ENCODE assay signal across 16 cellular contexts in genomic region chr11:112178428-112178827, GRCh38. TPM values are rescaled to one million over a fixed set of nuclear protein-coding genes. Genes with fewer than 3 reads are reported as not detected.
DNase-seq lines count a peak whose midpoint lies in the region; ATAC-seq and TF ChIP-seq lines count a peak whose summit lies in the region.
"Had no signal": no experiment of that assay in that cellular context is flagged by ENCODE, and none has a peak within 500 bp of the region (broad histone marks: within the 10 kb centered on the region; RNA-seq: fewer than 3 reads in every experiment).

No MANE protein-coding gene starts in this region.

- H3K4me1 Mint-ChIP-seq in Calu3 (ENCODE audit: low read depth, unreplicated experiment) = peaks cover 23% of the 10 kb centered on the region
- peaks cover 32% of the 10 kb centered on the region for H3K4me1 Mint-ChIP-seq in dendritic cell treated with granulocyte-macrophage colony-stimulating factor and Interleukin-4, amounts not matched to agents 40 ng/mL and 50 ng/mL, for 4 days (ENCODE audit: low read depth)

- H3K36me3 Mint-ChIP-seq in Calu3 (ENCODE audit: insufficient read depth, unreplicated experiment) = peaks cover 8% of the 10 kb centered on the region
- H3K36me3 Mint-ChIP-seq in dendritic cell treated with granulocyte-macrophage colony-stimulating factor and Interleukin-4, amounts not matched to agents 40 ng/mL and 50 ng/mL, for 4 days (ENCODE audit: low read depth) = no peaks in the 10 kb centered on the region

- no peaks in the 10 kb centered on the region for H3K36me3 ChIP-seq in heart right ventricle
- no peaks in the 10 kb centered on the region for H3K36me3 ChIP-seq in smooth muscle cell (ENCODE audit: low read depth)

- BruUV-seq in Calu3 (replicated peaks; lab: Mats Ljungman, UMichigan) = no TSS peak

- no peaks in the 10 kb centered on the region for H3K9me3 Mint-ChIP-seq in Calu3 (ENCODE audit: low read depth, unreplicated experiment)
- no peaks in the 10 kb centered on the region for H3K9me3 Mint-ChIP-seq in dendritic cell treated with granulocyte-macrophage colony-stimulating factor and Interleukin-4, amounts not matched to agents 40 ng/mL and 50 ng/mL, for 4 days

- H3K4me2 ChIP-seq in smooth muscle cell = no peak overlapping the region
- H3K4me2 ChIP-seq: A549 had no signal

- no peaks in the 10 kb centered on the region for H3K27me3 Mint-ChIP-seq in Calu3 (ENCODE audit: unreplicated experiment)
- no peaks in the 10 kb centered on the region for H3K27me3 Mint-ChIP-seq in dendritic cell treated with granulocyte-macrophage colony-stimulating factor and Interleukin-4, amounts not matched to agents 40 ng/mL and 50 ng/mL, for 4 days

- ATAC-seq in heart right ventricle (no peak), Right ventricle myocardium superior (ENCODE audit: poor library complexity) (no peak), GM18907 (IDR thresholded peaks at IDR 0.05; ENCODE audit: unreplicated experiment) (no peak), HG03139 (IDR thresholded peaks at IDR 0.05; ENCODE audit: unreplicated experiment) (no peak)
- ATAC-seq: A549 had no signal

- no peaks in the 10 kb centered on the region for H3F3A ChIP-seq in smooth muscle cell (ENCODE audit: low read depth)

- WGBS in heart right ventricle, 2 donors = 93% methylated on average over 1 of the region's 1 CpG
- WGBS in smooth muscle cell (ENCODE audit: low lambda C conversion rate) = 94% methylated on average over 1 of the region's 1 CpG

- H3K4me1 ChIP-seq in heart right ventricle (peaks cover 0 to 26% (median 8%) of the 10 kb centered on the region in 9 donors), smooth muscle cell (ENCODE audit: low read depth) (no peaks in the 10 kb centered on the region)

- H3K9me3 ChIP-seq in heart right ventricle = no peaks in the 10 kb centered on the region
- no peaks in the 10 kb centered on the region for H3K9me3 ChIP-seq in smooth muscle cell (replicated peaks; ENCODE audit: low read depth)
- H3K9me3 ChIP-seq: A549 had no signal

- H2AFZ ChIP-seq in smooth muscle cell (ENCODE audit: low read depth) = no peak overlapping the region

- peak overlapping the region; percentile 65 for H3K27ac Mint-ChIP-seq in Calu3 (ENCODE audit: unreplicated experiment)
- peak overlapping the region; percentile 64 for H3K27ac Mint-ChIP-seq in dendritic cell treated with granulocyte-macrophage colony-stimulating factor and Interleukin-4, amounts not matched to agents 40 ng/mL and 50 ng/mL, for 4 days
- H3K27ac Mint-ChIP-seq: CD8-positive, alpha-beta memory T cell had no signal

- H3K27ac ChIP-seq in heart right ventricle (peak overlapping the region in 5 of 10 donors; percentile 4 to 78 (median 9)), smooth muscle cell (ENCODE audit: low read depth) (no peak overlapping the region)
- H3K27ac ChIP-seq: A549 had no signal

- H3K27me3 ChIP-seq in heart right ventricle (no peaks in the 10 kb centered on the region), smooth muscle cell (ENCODE audit: low read depth) (no peaks in the 10 kb centered on the region)

- H3K4me3 ChIP-seq in heart right ventricle (peak overlapping the region in 8 of 10 donors; percentile 0 to 60 (median 49)), smooth muscle cell (peak overlapping the region; percentile 41)
- H3K4me3 ChIP-seq: A549 had no signal

- H3K79me2 ChIP-seq in smooth muscle cell (ENCODE audit: low read depth) = no peaks in the 10 kb centered on the region

- intact Hi-C loops in heart right ventricle (cut with DNase I) = loop anchor here in 3 of 10 donors (5.0 to 10.0 kb wide), 3 partner anchors 61 to 66 kb away; no protein-coding TSS in a partner anchor
- intact Hi-C loops in Right ventricle myocardium superior (cut with DNase I) = loop anchor here (5.0 kb wide), 1 partner anchor 66 kb away; no protein-coding TSS in a partner anchor
- intact Hi-C loops in Calu3 (cut with micrococcal nuclease; ENCODE audit: unreplicated experiment) = no loop called here
- intact Hi-C loops in dendritic cell treated with granulocyte-macrophage colony-stimulating factor and Interleukin-4, amounts not matched to agents 40 ng/mL and 50 ng/mL, for 4 days (cut with micrococcal nuclease) = loop anchor here (5.0 kb wide), 1 partner anchor 246 kb away; no protein-coding TSS in a partner anchor

- H3K4me3 Mint-ChIP-seq in Calu3 (ENCODE audit: low read depth, unreplicated experiment) = peak overlapping the region; percentile 42
- no peak overlapping the region for H3K4me3 Mint-ChIP-seq in dendritic cell treated with granulocyte-macrophage colony-stimulating factor and Interleukin-4, amounts not matched to agents 40 ng/mL and 50 ng/mL, for 4 days
- H3K4me3 Mint-ChIP-seq: CD8-positive, alpha-beta memory T cell had no signal

- H4K20me1 ChIP-seq in smooth muscle cell (ENCODE audit: low read depth) = no peaks in the 10 kb centered on the region

- CTCF ChIA-PET in Calu3 (lab: Charles Lee) = no interaction called here

- no peak for DNase-seq in heart right ventricle
- DNase-seq in Right ventricle myocardium superior = no peak
- DNase-seq in Calu3 = no peak
- DNase-seq in smooth muscle cell (lab: John Stamatoyannopoulos, UW; ENCODE audit: unreplicated experiment) = no peak
- DNase-seq: CD8-positive, alpha-beta memory T cell; KBM-7; NCI-H1436; NCI-H1930; NCI-H226; NCI-H524 treated with DMSO at 0.1 percent for 48 hours had no signal

- TF ChIP-seq CTCF in heart right ventricle (IDR thresholded peaks at IDR 0.05) (no peak), Calu3 (IDR thresholded peaks at IDR 0.05; ENCODE audit: unreplicated experiment) (no peak), smooth muscle cell (IDR thresholded peaks at IDR 0.05; ENCODE audit: borderline replicate concordance, insufficient read depth, poor library complexity, severe bottlenecking) (no peak)

- no peak overlapping the region for H3K9ac ChIP-seq in smooth muscle cell (ENCODE audit: low read depth)

RNA-seq across cellular contexts. Expression of gene BCO2, which starts 3.1 kb away (rescaled TPM):
- total RNA-seq in heart right ventricle = 100 to 1,000 TPM in 3 of 10 donors, 10 to 100 TPM in 7; 46.2 to 137 (median 86.5) TPM
- 100 to 1,000 TPM in 1 of 2 donors, 10 to 100 TPM in 1; 39.3 to 132 TPM for polyA plus RNA-seq in heart right ventricle
- total RNA-seq in Right ventricle myocardium superior = 151 TPM
- total RNA-seq in Calu3 (2022) = 13.8 and 15.0 TPM in 2 replicates
- 0.13 and 1.8 TPM in 2 replicates for total RNA-seq in smooth muscle cell
- polyA plus RNA-seq in smooth muscle cell = 0.82 and 2.0 TPM in 2 replicates

RNA-seq across cellular contexts. Expression of gene TEX12, which starts 11.3 kb away (rescaled TPM):
- total RNA-seq in heart right ventricle = 1 to 10 TPM in 1 of 10 donors, under 1 TPM in 1, not detected in 8; 0.49 to 1.6 TPM
- polyA plus RNA-seq in heart right ventricle = under 1 TPM in 1 of 2 donors, not detected in 1; 0.06 TPM
- not detected for total RNA-seq in Right ventricle myocardium superior
- not detected in 2 replicates for total RNA-seq in Calu3 (2022)
- not detected in 2 replicates for total RNA-seq in smooth muscle cell
- not detected in 2 replicates for polyA plus RNA-seq in smooth muscle cell
- total RNA-seq: H1 had no signal
- polyA plus RNA-seq: A549; BJ; CD8-positive, alpha-beta memory T cell; H1 had no signal

RNA-seq across cellular contexts. Expression of gene IL18, which starts 14.5 kb away (rescaled TPM):
- total RNA-seq in heart right ventricle (1 to 10 TPM in 5 of 10 donors, under 1 TPM in 5; 0.28 to 5.7 (median 1.0) TPM), Right ventricle myocardium superior (1.9 TPM), Calu3 (2022) (111 and 121 TPM in 2 replicates), smooth muscle cell (3.0 TPM in 1 of 2 replicates, not detected in the other)
- polyA plus RNA-seq in heart right ventricle (1 to 10 TPM; 1.3 to 4.2 TPM), smooth muscle cell (0.33 and 0.34 TPM in 2 replicates)
- total RNA-seq: CD8-positive, alpha-beta memory T cell had no signal
- polyA plus RNA-seq: CD8-positive, alpha-beta memory T cell had no signal

RNA-seq across cellular contexts. Expression of gene PTS, which starts 47.8 kb away (rescaled TPM):
- total RNA-seq in heart right ventricle (10 to 100 TPM; 22.5 to 36.3 (median 26.5) TPM), Right ventricle myocardium superior (28.7 TPM), Calu3 (2022) (28.8 and 29.3 TPM in 2 replicates), smooth muscle cell (70.9 and 77.4 TPM in 2 replicates)
- polyA plus RNA-seq in heart right ventricle (10 to 100 TPM; 47.8 to 75.0 TPM), smooth muscle cell (75.4 and 102 TPM in 2 replicates)

Comparison
In these comparisons a context has a peak if more than half of its experiments do, and no peak if none do; other contexts are left out.
1. RNA of gene IL18, which starts 14.5 kb away (total RNA-seq): 111 to 121 TPM in Calu3; 3.0 TPM in smooth muscle cell, 1.9 TPM in Right ventricle myocardium superior (single experiment) and 0.28 to 5.7 TPM in heart right ventricle; every median in the first group is over 10 times any median in the second.